In the genomic region with DNA sequence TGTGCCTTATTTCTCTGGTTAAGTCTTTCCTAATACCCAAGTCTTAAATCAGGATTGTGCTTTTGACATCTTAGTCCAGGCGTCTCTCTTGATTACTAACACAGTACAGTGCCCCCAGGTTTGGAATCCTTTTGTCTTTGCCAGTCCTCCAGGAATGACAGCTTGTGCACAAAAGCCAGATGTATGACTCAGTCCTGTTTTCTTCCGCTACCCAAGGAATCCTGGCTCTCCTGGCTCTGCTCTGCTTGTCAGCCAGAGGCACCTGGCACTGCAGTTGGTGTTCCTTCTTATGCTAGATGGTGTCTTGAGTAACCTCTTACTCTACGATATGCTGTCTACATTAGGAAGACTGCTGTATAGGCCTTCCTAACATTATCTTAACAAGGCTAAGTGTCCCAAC, we compare ENCODE assay signal across 12 cellular contexts.
A peak's percentile ranks its signal among the peaks of the same experiment; 100 is the strongest.
DNase-seq lines count a peak whose midpoint lies in the region; ATAC-seq, FAIRE-seq and TF ChIP-seq lines count a peak whose summit lies in the region.
"Had no signal": no experiment of that assay in that cellular context is flagged by ENCODE, and none has a peak within 500 bp of the region (broad histone marks: within the 10 kb centered on the region; RNA-seq: fewer than 3 reads in every experiment).

No MANE protein-coding gene starts in this region.

- no peak for TF ChIP-seq CTCF in bronchial epithelial cell (IDR thresholded peaks at IDR 0.05; ENCODE audit: insufficient read depth, low read length, severe bottlenecking)

- H3K27me3 ChIP-seq in bronchial epithelial cell (ENCODE audit: control insufficient read depth, insufficient read depth, low read length): no peaks in the 10 kb centered on the region
- H3K27me3 ChIP-seq: dorsolateral prefrontal cortex, uterus had no signal

- H3K36me3 ChIP-seq in bronchial epithelial cell (ENCODE audit: control insufficient read depth, insufficient read depth, low read length): no peaks in the 10 kb centered on the region
- H3K36me3 ChIP-seq: uterus had no signal

- peak; percentile 23 for DNase-seq in GM04504 (ENCODE audit: low read depth)
- DNase-seq in HK-2 (ENCODE audit: unreplicated experiment): peak; percentile 60
- peak; percentile 62 for DNase-seq in bronchial epithelial cell (ENCODE audit: low read depth)
- peak; percentile 77 for DNase-seq in myocyte (ENCODE audit: low read depth)
- DNase-seq in activated gamma-delta T cell (lab: John Stamatoyannopoulos, UW): no peak
- no peak for DNase-seq in NCI-H128 (lab: John Stamatoyannopoulos, UW; ENCODE audit: unreplicated experiment)
- no peak for DNase-seq in stimulated activated CD4-positive, alpha-beta T cell treated with anti-CD3 and anti-CD28 coated beads, Interleukin-1b, Interleukin-23, amount 100 ng/mL, for 48 hours
- DNase-seq: activated CD4-positive, alpha-beta memory T cell treated with anti-CD3 and anti-CD28 coated beads for 36 hours; dorsolateral prefrontal cortex; NCI-H146; uterus had no signal

- ATAC-seq in GM21515 (IDR thresholded peaks at IDR 0.05; ENCODE audit: unreplicated experiment): no peak

- no peak overlapping the region for H3K4me3 ChIP-seq in bronchial epithelial cell (ENCODE audit: low read depth, low read length)
- H3K4me3 ChIP-seq: dorsolateral prefrontal cortex, uterus had no signal

- FAIRE-seq in bronchial epithelial cell (lab: Jason Lieb, UNC): no peak

Comparison
In these comparisons a context has a peak if more than half of its experiments do, and no peak if none do; other contexts are left out.
1. DNase-seq: peak in GM04504 (single experiment), HK-2 (single experiment), bronchial epithelial cell (single experiment) and myocyte (single experiment); none in activated gamma-delta T cell (single experiment), NCI-H128 (single experiment) and stimulated activated CD4-positive, alpha-beta T cell treated with anti-CD3 and anti-CD28 coated beads, Interleukin-1b, Interleukin-23, amount 100 ng/mL, for 48 hours (single experiment).